Comparison of ENCODE assay signal across 14 cellular contexts in genomic region chr19:38701455-38702063, GRCh38. TPM values are rescaled to one million over a fixed set of nuclear protein-coding genes. Genes with fewer than 3 reads are reported as not detected.
DNase-seq lines count a peak whose midpoint lies in the region; ATAC-seq and TF ChIP-seq lines count a peak whose summit lies in the region.
"Had no signal": no experiment of that assay in that cellular context is flagged by ENCODE, and none has a peak within 500 bp of the region (broad histone marks: within the 10 kb centered on the region; RNA-seq: fewer than 3 reads in every experiment).

No MANE protein-coding gene starts in this region.

- no peak overlapping the region for H3K4me3 ChIP-seq in body of pancreas
- no peak overlapping the region for H3K4me3 ChIP-seq in skin epidermis
- no peak overlapping the region for H3K4me3 ChIP-seq in MM.1S (ENCODE audit: low read length)
- H3K4me3 ChIP-seq: testis had no signal

- H3K36me3 ChIP-seq in body of pancreas (replicated peaks in 1 of 2; ENCODE audit: insufficient read depth in 1 of 2, low read depth in 2 of 2) (peaks cover 19 to 20% of the 10 kb centered on the region in 2 donors), MM.1S (replicated peaks; ENCODE audit: insufficient read depth, low read length) (no peaks in the 10 kb centered on the region; the same call in 1 of the 2 replicates)

- TF ChIP-seq CTCF in CD14-positive monocyte (IDR thresholded peaks at IDR 0.05): no peak
- no peak for TF ChIP-seq CTCF in body of pancreas (IDR thresholded peaks at IDR 0.05)
- TF ChIP-seq CTCF in MM.1S (IDR thresholded peaks at IDR 0.05; ENCODE audit: low read length): no peak

- H3K36me3 Mint-ChIP-seq in CD14-positive monocyte: peaks cover 68 to 84% of the 10 kb centered on the region in 2 donors
- H3K36me3 Mint-ChIP-seq in activated CD4-positive, alpha-beta memory T cell treated with anti-CD3 and anti-CD28 coated beads, Interleukin-2, amount 10 ng/mL, durations not matched to agents 7 days and 5 days (ENCODE audit: low read depth): peaks cover 64% of the 10 kb centered on the region

- peaks cover 24% of the 10 kb centered on the region for H3K4me1 Mint-ChIP-seq in CD14-positive monocyte
- peaks cover 34% of the 10 kb centered on the region for H3K4me1 Mint-ChIP-seq in activated CD4-positive, alpha-beta memory T cell treated with anti-CD3 and anti-CD28 coated beads, Interleukin-2, amount 10 ng/mL, durations not matched to agents 7 days and 5 days

- peaks cover 40% of the 10 kb centered on the region for H3K79me2 ChIP-seq in MM.1S (ENCODE audit: low read length)

- H3K9me2 ChIP-seq in MM.1S (replicated peaks; ENCODE audit: insufficient read depth, low read length): no peaks in the 10 kb centered on the region

- no peak overlapping the region for H3K4me3 Mint-ChIP-seq in CD14-positive monocyte
- H3K4me3 Mint-ChIP-seq in activated CD4-positive, alpha-beta memory T cell treated with anti-CD3 and anti-CD28 coated beads, Interleukin-2, amount 10 ng/mL, durations not matched to agents 7 days and 5 days: no peak overlapping the region
- H3K4me3 Mint-ChIP-seq: CD8-positive, alpha-beta memory T cell had no signal

- H3K4me2 ChIP-seq in MM.1S (ENCODE audit: low read depth, low read length): no peak overlapping the region

- POLR2A ChIA-PET in activated CD4-positive, alpha-beta memory T cell treated with anti-CD3 and anti-CD28 coated beads, Interleukin-2, amount 10 ng/mL, durations not matched to agents 7 days and 5 days (lab: Charles Lee): no interaction called here

- peaks cover 0 to 1% (median 0%) of the 10 kb centered on the region in 7 donors for H3K9me3 Mint-ChIP-seq in CD14-positive monocyte
- no peaks in the 10 kb centered on the region for H3K9me3 Mint-ChIP-seq in activated CD4-positive, alpha-beta memory T cell treated with anti-CD3 and anti-CD28 coated beads, Interleukin-2, amount 10 ng/mL, durations not matched to agents 7 days and 5 days
- H3K9me3 Mint-ChIP-seq: CD8-positive, alpha-beta memory T cell had no signal

- H3K27ac ChIP-seq in body of pancreas: peak overlapping the region; percentile 45 to 70 (median 64)
- peak overlapping the region in 17 of 21 experiments; percentile 11 to 71 (median 48) for H3K27ac ChIP-seq in skin epidermis
- H3K27ac ChIP-seq in MM.1S (ENCODE audit: low read length): no peak overlapping the region
- H3K27ac ChIP-seq: testis had no signal

- 44 to 56% methylated on average over 7 to 11 of the region's 11 CpGs for WGBS in body of pancreas, 2 donors

- intact Hi-C loops in CD14-positive monocyte (cut with micrococcal nuclease): no loop called here
- intact Hi-C loops in body of pancreas (cut with DNase I): no loop called here

- H3K9ac ChIP-seq in MM.1S (ENCODE audit: low read length): no peak overlapping the region

- no peaks in the 10 kb centered on the region for H3K9me3 ChIP-seq in body of pancreas
- no peaks in the 10 kb centered on the region for H3K9me3 ChIP-seq in MM.1S (replicated peaks; ENCODE audit: insufficient read depth, low read length)
- H3K9me3 ChIP-seq: testis had no signal

- H3K4me1 ChIP-seq in body of pancreas (peaks cover 56% of the 10 kb centered on the region), MM.1S (ENCODE audit: low read length) (no peaks in the 10 kb centered on the region)

- no peaks in the 10 kb centered on the region for H4K20me1 ChIP-seq in MM.1S (ENCODE audit: insufficient read depth, low read length)

- H3K27ac Mint-ChIP-seq in CD14-positive monocyte: peak overlapping the region in 4 of 7 donors; percentile 30 to 75 (median 50)
- no peak overlapping the region for H3K27ac Mint-ChIP-seq in activated CD4-positive, alpha-beta memory T cell treated with anti-CD3 and anti-CD28 coated beads, Interleukin-2, amount 10 ng/mL, durations not matched to agents 7 days and 5 days

- H2AFZ ChIP-seq in MM.1S (ENCODE audit: low read length): no peak overlapping the region

- CTCF ChIA-PET in activated CD4-positive, alpha-beta memory T cell treated with anti-CD3 and anti-CD28 coated beads, Interleukin-2, amount 10 ng/mL, durations not matched to agents 7 days and 5 days (lab: Charles Lee): interaction anchor here (1.1 kb wide), 1 partner anchor 157 kb away, joined by 4 read pairs; no protein-coding TSS in a partner anchor

- H3F3A ChIP-seq in MM.1S (ENCODE audit: insufficient read depth, low read length): no peaks in the 10 kb centered on the region

- H3K27me3 ChIP-seq in body of pancreas: no peaks in the 10 kb centered on the region
- H3K27me3 ChIP-seq in MM.1S (replicated peaks; ENCODE audit: insufficient read depth, low read length): no peaks in the 10 kb centered on the region
- H3K27me3 ChIP-seq: testis had no signal

- DNase-seq in CD14-positive monocyte (ENCODE audit: low spot score) (no peak), body of pancreas (peak in 1 of 4 donors; percentile 64), left lobe of liver (ENCODE audit: low spot score) (peak; percentile 86), MM.1S (no peak)
- DNase-seq in activated CD4-positive, alpha-beta memory T cell treated with anti-CD3 and anti-CD28 coated beads, Interleukin-2, amount 10 ng/mL, durations not matched to agents 7 days and 5 days: no peak
- no peak for DNase-seq in activated T-cell treated with anti-CD3 and anti-CD28 coated beads, Interleukin-2, amount 50 U/mL, for 1 hour
- DNase-seq: activated CD8-positive, alpha-beta memory T cell treated with anti-CD3 and anti-CD28 coated beads, Interleukin-2, amount 50 U/mL, for 4 hours; CD8-positive, alpha-beta memory T cell; NCI-H146; stimulated activated CD4-positive, alpha-beta T cell treated with anti-CD3 and anti-CD28 coated beads, Interleukin-4, amount 100 ng/mL, for 24 hours; T1000; testis had no signal

- no peak for TF ChIP-seq POLR2A in body of pancreas (IDR thresholded peaks at IDR 0.05)

- H3K27me3 Mint-ChIP-seq in CD14-positive monocyte (ENCODE audit: low read depth in 3 of 3): no peaks in the 10 kb centered on the region
- H3K27me3 Mint-ChIP-seq in activated CD4-positive, alpha-beta memory T cell treated with anti-CD3 and anti-CD28 coated beads, Interleukin-2, amount 10 ng/mL, durations not matched to agents 7 days and 5 days: no peaks in the 10 kb centered on the region

- ATAC-seq in body of pancreas (peak; percentile 34), left lobe of liver (peak; percentile 78), HG03039 (IDR thresholded peaks at IDR 0.05; ENCODE audit: unreplicated experiment) (no peak)

RNA-seq across cellular contexts. Expression of gene CAPN12, which starts 42.7 kb away (rescaled TPM):
- not detected for polyA plus RNA-seq in CD14-positive monocyte
- total RNA-seq in body of pancreas: 10 to 100 TPM in 1 of 2 donors, 1 to 10 TPM in 1; 9.9 to 11.4 TPM
- 30.9 TPM for total RNA-seq in left lobe of liver
- 10 to 100 TPM; 22.9 to 24.9 TPM for total RNA-seq in activated CD4-positive, alpha-beta memory T cell treated with anti-CD3 and anti-CD28 coated beads, Interleukin-2, amount 10 ng/mL, durations not matched to agents 7 days and 5 days

RNA-seq across cellular contexts. Expression of gene ACTN4, which starts 54.1 kb away (rescaled TPM):
- polyA plus RNA-seq in CD14-positive monocyte: 10 to 100 TPM in 1 of 2 donors, 1 to 10 TPM in 1; 8.4 to 16.0 TPM
- total RNA-seq in body of pancreas: 100 to 1,000 TPM; 143 to 148 TPM
- total RNA-seq in left lobe of liver: 156 TPM
- total RNA-seq in activated CD4-positive, alpha-beta memory T cell treated with anti-CD3 and anti-CD28 coated beads, Interleukin-2, amount 10 ng/mL, durations not matched to agents 7 days and 5 days: 100 to 1,000 TPM; 532 to 534 TPM
